8 cellular contexts compared by ENCODE assay signal in genomic region chr17:1087381-1088241, GRCh38.
DNase-seq lines count a peak whose midpoint lies in the region; ATAC-seq lines count a peak whose summit lies in the region.

No MANE protein-coding gene starts in this region.

- intact Hi-C loops in Right ventricle myocardium inferior (cut with DNase I) = no loop called here

- H3K27me3 Mint-ChIP-seq in stimulated activated memory B cell treated with anti-CD40 and anti-IgM and Interleukin-4, amounts not matched to agents 10 μg/mL and 1 μg/mL and 100 μg/mL, for 72 hours = no peaks in the 10 kb centered on the region

- H3K9me3 Mint-ChIP-seq in stimulated activated memory B cell treated with anti-CD40 and anti-IgM and Interleukin-4, amounts not matched to agents 10 μg/mL and 1 μg/mL and 100 μg/mL, for 72 hours = no peaks in the 10 kb centered on the region

- H3K36me3 Mint-ChIP-seq in stimulated activated memory B cell treated with anti-CD40 and anti-IgM and Interleukin-4, amounts not matched to agents 10 μg/mL and 1 μg/mL and 100 μg/mL, for 72 hours = peaks cover 35% of the 10 kb centered on the region

- H3K27ac Mint-ChIP-seq in stimulated activated memory B cell treated with anti-CD40 and anti-IgM and Interleukin-4, amounts not matched to agents 10 μg/mL and 1 μg/mL and 100 μg/mL, for 72 hours = no peak overlapping the region

- no peak overlapping the region for H3K4me3 Mint-ChIP-seq in stimulated activated memory B cell treated with anti-CD40 and anti-IgM and Interleukin-4, amounts not matched to agents 10 μg/mL and 1 μg/mL and 100 μg/mL, for 72 hours

- DNase-seq in NCI-H2107 treated with DMSO at 0.1 percent for 48 hours (lab: John Stamatoyannopoulos, UW; ENCODE audit: unreplicated experiment) (peak; percentile 51), NCI-H2107 (lab: John Stamatoyannopoulos, UW) (no peak), SK-N-DZ (ENCODE audit: low spot score) (peak; percentile 55), Right ventricle myocardium inferior (ENCODE audit: missing footprints) (no peak), pulmonary artery endothelial cell (ENCODE audit: low read depth, low spot score) (peak; percentile 50)

- no peaks in the 10 kb centered on the region for H3K4me1 Mint-ChIP-seq in stimulated activated memory B cell treated with anti-CD40 and anti-IgM and Interleukin-4, amounts not matched to agents 10 μg/mL and 1 μg/mL and 100 μg/mL, for 72 hours

- ATAC-seq in Right ventricle myocardium inferior (peak; percentile 78), HG03095 (IDR thresholded peaks at IDR 0.05; ENCODE audit: unreplicated experiment) (no peak), HG02852 (IDR thresholded peaks at IDR 0.05; ENCODE audit: unreplicated experiment) (no peak)
- ATAC-seq in stimulated activated memory B cell treated with anti-CD40 and anti-IgM and Interleukin-4, amounts not matched to agents 10 μg/mL and 1 μg/mL and 100 μg/mL, for 72 hours = no peak

Comparison
In these comparisons a context has a peak if more than half of its experiments do, and no peak if none do; other contexts are left out.
1. DNase-seq: peak in NCI-H2107 treated with DMSO at 0.1 percent for 48 hours (single experiment), SK-N-DZ (single experiment) and pulmonary artery endothelial cell (single experiment); none in NCI-H2107 (single experiment) and Right ventricle myocardium inferior (single experiment).